Comparison of ENCODE assay signal across 9 cellular contexts in the genomic region with DNA sequence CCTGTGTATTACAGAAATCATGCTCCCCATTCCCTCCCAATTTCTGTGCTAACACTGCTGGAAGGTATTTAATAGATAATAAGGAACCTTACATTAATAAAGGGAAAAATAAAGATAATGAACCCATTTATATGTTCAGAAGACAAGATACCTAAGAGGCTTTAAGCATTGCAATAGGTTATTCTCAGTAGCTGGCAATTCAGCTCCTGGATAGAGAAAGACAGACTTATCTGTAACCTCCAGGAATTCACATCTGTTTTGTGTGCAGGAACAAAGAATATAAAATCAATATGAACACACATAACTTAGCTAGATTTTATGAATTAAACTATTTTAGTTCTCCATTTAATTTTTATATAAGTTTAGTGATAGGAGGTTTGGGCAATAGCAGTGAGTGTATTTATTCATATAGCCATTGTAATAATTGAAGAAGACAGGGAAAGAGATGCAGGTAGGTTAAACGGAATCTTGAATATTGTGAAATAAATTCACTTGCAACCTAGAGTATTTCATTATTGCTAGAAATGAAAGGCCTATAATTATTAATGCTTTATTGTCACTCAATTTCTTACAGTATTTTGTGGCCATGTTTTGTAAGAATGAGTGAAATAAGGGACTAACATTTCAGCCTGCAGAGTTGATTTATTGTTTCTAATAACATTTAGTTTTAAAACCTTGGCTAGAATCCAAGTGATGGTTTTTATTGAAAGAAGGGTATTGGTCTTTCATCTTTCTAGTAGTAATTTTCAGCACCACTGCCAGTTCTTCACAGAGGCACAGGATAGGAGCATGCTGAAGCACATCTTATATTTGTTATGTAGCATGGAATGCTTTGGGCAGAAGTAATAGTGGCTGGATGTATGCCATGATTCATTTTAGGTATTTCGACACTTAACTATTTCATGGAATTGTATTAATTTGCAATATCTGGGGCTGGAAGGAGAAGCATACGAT. TPM values are rescaled to one million over a fixed set of nuclear protein-coding genes. Genes with fewer than 3 reads are reported as not detected.
DNase-seq lines count a peak whose midpoint lies in the region; ATAC-seq, FAIRE-seq and TF ChIP-seq lines count a peak whose summit lies in the region.
"Had no signal": no experiment of that assay in that cellular context is flagged by ENCODE, and none has a peak within 500 bp of the region (broad histone marks: within the 10 kb centered on the region; RNA-seq: fewer than 3 reads in every experiment).

No MANE protein-coding gene starts in this region.

- ATAC-seq in GM21528 (IDR thresholded peaks at IDR 0.05; ENCODE audit: low FRiP score, unreplicated experiment) (no peak), HG03280 (IDR thresholded peaks at IDR 0.05; ENCODE audit: unreplicated experiment) (no peak)

- POLR2A ChIA-PET in AG04450 (lab: Yijun Ruan, JAX): no interaction called here

- H3K4me3 ChIP-seq in AG04450 (ENCODE audit: low read depth, low read length): peak overlapping the region; percentile 95

- no peaks in the 10 kb centered on the region for H3K27me3 ChIP-seq in AG04450 (ENCODE audit: control insufficient read depth, insufficient read depth, low read length)

- TF ChIP-seq POLR2A in H54 (IDR thresholded peaks at IDR 0.05; ENCODE audit: low read depth, low read length): no peak

- TF ChIP-seq CTCF in AG04450 (IDR thresholded peaks at IDR 0.05; ENCODE audit: low read depth, low read length): no peak

- CTCF ChIA-PET in AG04450 (lab: Charles Lee): interaction anchor here (0.7 to 1.0 kb wide), 3 partner anchors 27 to 229 kb away, joined by 3 read pairs; no protein-coding TSS in a partner anchor

- FAIRE-seq in H54 (lab: Jason Lieb, UNC): peak; percentile 23
- FAIRE-seq in TTC549 (lab: Jason Lieb, UNC): peak; percentile 71

- H3K9me3 ChIP-seq in AG04450 (ENCODE audit: control insufficient read depth, insufficient read depth, low read length): no peaks in the 10 kb centered on the region

- H3K27ac ChIP-seq in AG04450 (ENCODE audit: low read depth, low read length): no peak overlapping the region

- no peak for DNase-seq in AG04450 (ENCODE audit: low read depth, low spot score)
- DNase-seq in H54 (ENCODE audit: insufficient read length, low spot score): no peak
- peak; percentile 55 for DNase-seq in iris pigment epithelial cell (ENCODE audit: low read depth)
- no peak for DNase-seq in activated CD4-positive, alpha-beta T cell treated with anti-CD3 and anti-CD28 coated beads for 4 hours
- DNase-seq in GM19240 (ENCODE audit: insufficient read length, low spot score): no peak
- DNase-seq: retina had no signal

RNA-seq across cellular contexts. Expression of a gene that starts 1.5 kb away (rescaled TPM):
- polyA plus RNA-seq in AG04450 (2011; rRNA removed): 53.0 and 63.2 TPM in 2 replicates
- polyA minus RNA-seq in AG04450 (2011; rRNA and poly(A)+ RNA removed): 40.2 and 58.6 TPM in 2 replicates
